ENCODE assay signal across 9 cellular contexts in the genomic region with DNA sequence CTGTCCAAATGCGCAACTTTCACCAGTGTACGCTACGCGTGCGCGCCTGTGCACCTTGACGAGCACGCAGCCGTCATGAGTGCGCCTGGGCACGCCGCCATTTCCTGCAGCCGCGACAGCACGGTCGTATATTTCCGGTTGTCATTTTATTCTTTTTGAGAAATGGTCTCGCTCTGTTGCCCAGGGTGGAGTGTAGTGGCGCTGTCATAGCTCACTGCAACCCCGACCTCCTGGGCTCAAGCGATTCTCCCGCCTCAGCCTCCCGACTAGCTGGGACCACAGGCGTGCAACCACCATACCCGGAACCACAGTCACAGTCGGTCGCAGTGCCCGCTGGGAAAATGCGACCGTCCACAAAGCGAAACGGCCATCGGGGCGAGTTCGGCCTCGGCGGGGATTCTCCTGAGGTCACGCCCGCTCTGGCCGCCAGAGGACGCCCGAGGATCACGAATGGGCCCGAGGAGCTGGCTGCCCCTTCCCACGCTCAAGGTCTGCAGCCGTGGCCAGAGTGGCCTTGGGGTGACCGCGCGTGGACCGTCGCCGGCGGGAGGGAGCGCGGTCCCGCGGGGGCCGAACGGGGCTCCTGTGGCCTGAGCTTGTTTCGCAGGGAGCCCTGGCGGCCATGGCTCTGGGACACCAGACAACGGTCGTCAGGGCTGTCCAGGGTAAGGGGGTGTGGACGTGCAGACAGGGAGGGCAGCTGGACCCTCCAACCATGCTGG. TPM values are rescaled to one million over a fixed set of nuclear protein-coding genes. Genes with fewer than 3 reads are reported as not detected.
A peak's percentile ranks its signal among the peaks of the same experiment; 100 is the strongest.
DNase-seq lines count a peak whose midpoint lies in the region; ATAC-seq, FAIRE-seq and TF ChIP-seq lines count a peak whose summit lies in the region.
"Had no signal": no experiment of that assay in that cellular context is flagged by ENCODE, and none has a peak within 500 bp of the region (broad histone marks: within the 10 kb centered on the region; RNA-seq: fewer than 3 reads in every experiment).

No MANE protein-coding gene starts in this region.

- H3K9me3 Mint-ChIP-seq in IgD-negative memory B cell = no peaks in the 10 kb centered on the region
- H3K9me3 Mint-ChIP-seq in activated naive CD8-positive, alpha-beta T cell treated with anti-CD3 and anti-CD28 coated beads for 36 hours = no peaks in the 10 kb centered on the region

- H3K36me3 ChIP-seq in left ventricle myocardium inferior = no peaks in the 10 kb centered on the region

- DNase-seq in COR-L47 (lab: John Stamatoyannopoulos, UW) = peak; percentile 35
- peak; percentile 19 for DNase-seq in SKM-1 treated with dmso at 0.1 percent for 144 hours (lab: John Stamatoyannopoulos, UW; ENCODE audit: unreplicated experiment)
- peak; percentile 63 for DNase-seq in activated naive CD8-positive, alpha-beta T cell treated with anti-CD3 and anti-CD28 coated beads for 36 hours
- DNase-seq in left ventricle myocardium inferior = peak; percentile 74
- peak; percentile 4 for DNase-seq in pulmonary artery endothelial cell (ENCODE audit: low read depth, low spot score)
- DNase-seq in urothelium cell line (ENCODE audit: low spot score) = peak; percentile 84

- H3K27me3 ChIP-seq in left ventricle myocardium inferior (ENCODE audit: low read depth) = no peaks in the 10 kb centered on the region

- no peaks in the 10 kb centered on the region for H3K4me1 ChIP-seq in left ventricle myocardium inferior

- peak; percentile 83 for TF ChIP-seq CTCF in left ventricle myocardium inferior (IDR thresholded peaks at IDR 0.05; ENCODE audit: borderline replicate concordance)

- no peaks in the 10 kb centered on the region for H3K9me3 ChIP-seq in left ventricle myocardium inferior (replicated peaks)

- peak overlapping the region; percentile 58 for H3K4me3 ChIP-seq in left ventricle myocardium inferior

- intact Hi-C loops in left ventricle myocardium inferior (cut with micrococcal nuclease) = no loop called here

- H3K27me3 Mint-ChIP-seq in IgD-negative memory B cell = no peaks in the 10 kb centered on the region
- H3K27me3 Mint-ChIP-seq in activated naive CD8-positive, alpha-beta T cell treated with anti-CD3 and anti-CD28 coated beads for 36 hours = no peaks in the 10 kb centered on the region

- peak; percentile 63 for FAIRE-seq in urothelium cell line (lab: Jason Lieb, UNC)

- H3K4me1 Mint-ChIP-seq in IgD-negative memory B cell = peaks cover 0 to 2% (median 0%) of the 10 kb centered on the region in 3 donors
- peaks cover 3% of the 10 kb centered on the region for H3K4me1 Mint-ChIP-seq in activated naive CD8-positive, alpha-beta T cell treated with anti-CD3 and anti-CD28 coated beads for 36 hours

- ATAC-seq in GM21367 (IDR thresholded peaks at IDR 0.05; ENCODE audit: unreplicated experiment) = peak; percentile 80

- peak overlapping the region; percentile 30 for H3K27ac ChIP-seq in left ventricle myocardium inferior (replicated peaks)
- H3K27ac ChIP-seq: epithelial cell of prostate had no signal

- no peaks in the 10 kb centered on the region for H3K36me3 Mint-ChIP-seq in IgD-negative memory B cell
- no peaks in the 10 kb centered on the region for H3K36me3 Mint-ChIP-seq in activated naive CD8-positive, alpha-beta T cell treated with anti-CD3 and anti-CD28 coated beads for 36 hours

- H3K4me3 Mint-ChIP-seq in IgD-negative memory B cell = peak overlapping the region; percentile 86 to 94 (median 90)
- peak overlapping the region; percentile 79 for H3K4me3 Mint-ChIP-seq in activated naive CD8-positive, alpha-beta T cell treated with anti-CD3 and anti-CD28 coated beads for 36 hours

- H3K27ac Mint-ChIP-seq in IgD-negative memory B cell = peak overlapping the region; percentile 74 to 92 (median 90)
- peak overlapping the region; percentile 83 for H3K27ac Mint-ChIP-seq in activated naive CD8-positive, alpha-beta T cell treated with anti-CD3 and anti-CD28 coated beads for 36 hours

RNA-seq across cellular contexts. Expression of a gene that starts 23.7 kb away (rescaled TPM):
- polyA plus RNA-seq in IgD-negative memory B cell = not detected
- 1 to 10 TPM; 1.4 to 1.9 TPM for total RNA-seq in activated naive CD8-positive, alpha-beta T cell treated with anti-CD3 and anti-CD28 coated beads for 36 hours
- total RNA-seq in left ventricle myocardium inferior (1.8 TPM), pulmonary artery endothelial cell (under 0.01 TPM in 1 of 2 replicates, not detected in the other)

RNA-seq across cellular contexts. Expression of a gene that starts 38.6 kb away (rescaled TPM):
- 0.19 TPM for polyA plus RNA-seq in IgD-negative memory B cell
- total RNA-seq in activated naive CD8-positive, alpha-beta T cell treated with anti-CD3 and anti-CD28 coated beads for 36 hours = not detected
- total RNA-seq in left ventricle myocardium inferior (not detected), pulmonary artery endothelial cell (not detected in 2 replicates)

RNA-seq across cellular contexts. Expression of a gene that starts 39.7 kb away (rescaled TPM):
- polyA plus RNA-seq in IgD-negative memory B cell = 0.14 TPM
- total RNA-seq in activated naive CD8-positive, alpha-beta T cell treated with anti-CD3 and anti-CD28 coated beads for 36 hours = 1 to 10 TPM; 2.0 to 2.1 TPM
- total RNA-seq in left ventricle myocardium inferior = 1.4 TPM
- total RNA-seq in pulmonary artery endothelial cell = 0.53 and 1.6 TPM in 2 replicates

Comparison
In these comparisons a context has a peak if more than half of its experiments do, and no peak if none do; other contexts are left out.
1. Peak in every context shown above with its lines: DNase-seq, ATAC-seq, H3K4me3 ChIP-seq and H3K27ac ChIP-seq.
2. DNase-seq: peak in every context shown above with its lines; median percentile 84 in urothelium cell line; 74 in left ventricle myocardium inferior; 63 in activated naive CD8-positive, alpha-beta T cell treated with anti-CD3 and anti-CD28 coated beads for 36 hours; 35 in COR-L47; 19 in SKM-1 treated with dmso at 0.1 percent for 144 hours; 4 in pulmonary artery endothelial cell.